1 cellular context compared by ENCODE assay signal in the genomic region with DNA sequence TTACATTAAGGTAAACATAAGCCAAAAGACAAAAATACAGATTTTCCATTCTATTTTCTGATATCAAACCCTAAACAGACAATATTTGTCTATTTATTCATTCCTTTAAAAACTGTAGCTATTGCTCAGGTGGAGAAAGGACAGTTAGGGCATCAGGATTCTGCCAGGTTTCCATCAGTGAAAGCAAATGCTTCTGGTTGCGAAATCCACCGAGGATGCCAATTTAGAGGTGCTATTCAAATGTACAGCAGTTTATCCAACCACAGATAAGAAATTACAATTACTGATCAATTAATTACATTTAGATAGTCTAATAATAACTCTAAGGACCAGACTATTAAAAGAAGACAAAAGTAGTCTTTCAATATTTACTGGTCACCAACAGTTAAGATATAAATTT.
TF ChIP-seq lines count a peak whose summit lies in the region.

No MANE protein-coding gene starts in this region.

TF ChIP-seq in liver, 16 proteins besides CTCF, POLR2A, EP300 and RAD21:
- TF ChIP-seq, protein P1, sequence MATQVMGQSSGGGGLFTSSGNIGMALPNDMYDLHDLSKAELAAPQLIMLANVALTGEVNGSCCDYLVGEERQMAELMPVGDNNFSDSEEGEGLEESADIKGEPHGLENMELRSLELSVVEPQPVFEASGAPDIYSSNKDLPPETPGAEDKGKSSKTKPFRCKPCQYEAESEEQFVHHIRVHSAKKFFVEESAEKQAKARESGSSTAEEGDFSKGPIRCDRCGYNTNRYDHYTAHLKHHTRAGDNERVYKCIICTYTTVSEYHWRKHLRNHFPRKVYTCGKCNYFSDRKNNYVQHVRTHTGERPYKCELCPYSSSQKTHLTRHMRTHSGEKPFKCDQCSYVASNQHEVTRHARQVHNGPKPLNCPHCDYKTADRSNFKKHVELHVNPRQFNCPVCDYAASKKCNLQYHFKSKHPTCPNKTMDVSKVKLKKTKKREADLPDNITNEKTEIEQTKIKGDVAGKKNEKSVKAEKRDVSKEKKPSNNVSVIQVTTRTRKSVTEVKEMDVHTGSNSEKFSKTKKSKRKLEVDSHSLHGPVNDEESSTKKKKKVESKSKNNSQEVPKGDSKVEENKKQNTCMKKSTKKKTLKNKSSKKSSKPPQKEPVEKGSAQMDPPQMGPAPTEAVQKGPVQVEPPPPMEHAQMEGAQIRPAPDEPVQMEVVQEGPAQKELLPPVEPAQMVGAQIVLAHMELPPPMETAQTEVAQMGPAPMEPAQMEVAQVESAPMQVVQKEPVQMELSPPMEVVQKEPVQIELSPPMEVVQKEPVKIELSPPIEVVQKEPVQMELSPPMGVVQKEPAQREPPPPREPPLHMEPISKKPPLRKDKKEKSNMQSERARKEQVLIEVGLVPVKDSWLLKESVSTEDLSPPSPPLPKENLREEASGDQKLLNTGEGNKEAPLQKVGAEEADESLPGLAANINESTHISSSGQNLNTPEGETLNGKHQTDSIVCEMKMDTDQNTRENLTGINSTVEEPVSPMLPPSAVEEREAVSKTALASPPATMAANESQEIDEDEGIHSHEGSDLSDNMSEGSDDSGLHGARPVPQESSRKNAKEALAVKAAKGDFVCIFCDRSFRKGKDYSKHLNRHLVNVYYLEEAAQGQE (IDR thresholded peaks at IDR 0.05): no peak
- peak; percentile 7 to 25 for TF ChIP-seq RXRA (IDR thresholded peaks at IDR 0.05)
- TF ChIP-seq GABPA (IDR thresholded peaks at IDR 0.05 in 1 of 2, conservative IDR thresholded peaks at IDR 0.05 in 1 of 2): peak in 1 of 2 donors; percentile 32
- TF ChIP-seq SP1 (IDR thresholded peaks at IDR 0.05): no peak
- no peak for TF ChIP-seq EGR1 (IDR thresholded peaks at IDR 0.05; ENCODE audit: low read depth in 2 of 2)
- TF ChIP-seq JUND (IDR thresholded peaks at IDR 0.05): no peak
- TF ChIP-seq YY1 (IDR thresholded peaks at IDR 0.05): no peak
- TF ChIP-seq HNF4A (conservative IDR thresholded peaks at IDR 0.05): peak; percentile 24 to 46
- TF ChIP-seq FOXA1 (IDR thresholded peaks at IDR 0.05): no peak
- peak; percentile 16 for TF ChIP-seq FOXA2 (IDR thresholded peaks at IDR 0.05)
- no peak for TF ChIP-seq ATF3 (IDR thresholded peaks at IDR 0.05)
